ENCODE assay signal across 8 cellular contexts in the genomic region with DNA sequence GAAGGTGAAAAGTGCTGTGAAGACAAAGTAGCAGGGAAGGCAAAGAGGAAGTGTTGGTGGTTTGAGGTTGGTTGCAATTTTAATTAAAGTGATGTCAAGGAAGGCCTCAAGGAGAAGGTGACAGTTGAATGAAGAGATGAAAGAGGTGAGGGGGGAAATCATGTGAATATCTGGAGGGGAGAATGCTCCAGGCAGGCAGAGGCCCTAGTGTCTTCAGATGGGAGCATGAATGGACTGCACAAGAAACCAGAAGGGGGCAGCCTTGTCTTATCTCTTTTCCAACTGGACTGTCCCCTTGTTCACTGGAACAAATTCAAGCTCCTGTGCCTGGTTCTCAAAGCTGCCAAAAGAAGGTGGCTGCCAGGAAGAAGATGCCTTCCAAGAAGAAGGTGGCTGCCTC.
DNase-seq lines count a peak whose midpoint lies in the region; ATAC-seq and TF ChIP-seq lines count a peak whose summit lies in the region.
"Had no signal": no experiment of that assay in that cellular context is flagged by ENCODE, and none has a peak within 500 bp of the region (broad histone marks: within the 10 kb centered on the region; RNA-seq: fewer than 3 reads in every experiment).

No MANE protein-coding gene starts in this region.

- H4K20me1 ChIP-seq in OCI-LY7 (ENCODE audit: insufficient read depth, low read length): no peaks in the 10 kb centered on the region

- H3K9me2 ChIP-seq in OCI-LY7 (ENCODE audit: insufficient read depth, low read length): no peaks in the 10 kb centered on the region

- DNase-seq in ELF-1 (ENCODE audit: low read depth, low spot score) (peak; percentile 60), immature natural killer cell (peak in 2 of 3 donors; percentile 6), OCI-LY7 (ENCODE audit: low spot score) (no peak)
- DNase-seq in activated CD8-positive, alpha-beta T cell treated with anti-CD3 and anti-CD28 coated beads for 36 hours: peak; percentile 38

- H3K9me3 Mint-ChIP-seq in activated CD8-positive, alpha-beta T cell treated with anti-CD3 and anti-CD28 coated beads for 36 hours: no peaks in the 10 kb centered on the region
- H3K9me3 Mint-ChIP-seq in immature natural killer cell: no peaks in the 10 kb centered on the region

- H3K36me3 Mint-ChIP-seq in activated CD8-positive, alpha-beta T cell treated with anti-CD3 and anti-CD28 coated beads for 36 hours (ENCODE audit: low read depth): no peaks in the 10 kb centered on the region
- H3K36me3 Mint-ChIP-seq in immature natural killer cell: no peaks in the 10 kb centered on the region

- H3K36me3 ChIP-seq in KOPT-K1 (ENCODE audit: insufficient read depth, low read length): no peaks in the 10 kb centered on the region
- H3K36me3 ChIP-seq in OCI-LY7 (ENCODE audit: insufficient read depth, low read length): no peaks in the 10 kb centered on the region
- H3K36me3 ChIP-seq: tibial nerve had no signal

- H3K4me2 ChIP-seq in OCI-LY7 (ENCODE audit: low read length): no peak overlapping the region

- H3K27ac Mint-ChIP-seq in activated CD8-positive, alpha-beta T cell treated with anti-CD3 and anti-CD28 coated beads for 36 hours: no peak overlapping the region
- peak overlapping the region in 1 of 6 donors; percentile 35 for H3K27ac Mint-ChIP-seq in immature natural killer cell

- POLR2A ChIA-PET in activated CD8-positive, alpha-beta T cell treated with anti-CD3 and anti-CD28 coated beads for 36 hours (lab: Charles Lee): interaction anchor here (0.6 kb wide), 1 partner anchor 241 kb away, joined by 3 read pairs; no protein-coding TSS in a partner anchor
- POLR2A ChIA-PET in OCI-LY7 (lab: Charles Lee): no interaction called here

- ATAC-seq in activated CD8-positive, alpha-beta T cell treated with anti-CD3 and anti-CD28 coated beads for 36 hours: peak; percentile 47
- ATAC-seq in GM18867 (IDR thresholded peaks at IDR 0.05; ENCODE audit: unreplicated experiment) (no peak), HG03565 (IDR thresholded peaks at IDR 0.05; ENCODE audit: unreplicated experiment) (no peak)

- peak overlapping the region; percentile 68 for H3K27ac ChIP-seq in KOPT-K1 (ENCODE audit: low read depth, low read length, poor library complexity, severe bottlenecking)
- H3K27ac ChIP-seq in OCI-LY7 (ENCODE audit: low read depth, low read length, poor library complexity, severe bottlenecking): no peak overlapping the region
- H3K27ac ChIP-seq: tibial nerve had no signal

- no peak overlapping the region for H3K4me3 Mint-ChIP-seq in activated CD8-positive, alpha-beta T cell treated with anti-CD3 and anti-CD28 coated beads for 36 hours
- H3K4me3 Mint-ChIP-seq in immature natural killer cell: no peak overlapping the region

- H3K4me1 Mint-ChIP-seq in activated CD8-positive, alpha-beta T cell treated with anti-CD3 and anti-CD28 coated beads for 36 hours (ENCODE audit: low read depth): peaks cover 13% of the 10 kb centered on the region
- H3K4me1 Mint-ChIP-seq in immature natural killer cell: peaks cover 10 to 13% of the 10 kb centered on the region in 2 donors

- H3K27me3 Mint-ChIP-seq in activated CD8-positive, alpha-beta T cell treated with anti-CD3 and anti-CD28 coated beads for 36 hours: no peaks in the 10 kb centered on the region
- peaks cover 0 to 6% (median 2%) of the 10 kb centered on the region in 3 donors for H3K27me3 Mint-ChIP-seq in immature natural killer cell (ENCODE audit: low read depth in 3 of 3)

- TF ChIP-seq CTCF in activated CD8-positive, alpha-beta T cell treated with anti-CD3 and anti-CD28 coated beads for 36 hours (IDR thresholded peaks at IDR 0.05): no peak
- TF ChIP-seq CTCF in OCI-LY7 (conservative IDR thresholded peaks at IDR 0.05; ENCODE audit: low read length): no peak

- CTCF ChIA-PET in activated CD8-positive, alpha-beta T cell treated with anti-CD3 and anti-CD28 coated beads for 36 hours (lab: Charles Lee): interaction anchor here (1.2 kb wide), 1 partner anchor 22 kb away, joined by 4 read pairs; no protein-coding TSS in a partner anchor
- CTCF ChIA-PET in OCI-LY7 (lab: Charles Lee; ENCODE audit: unreplicated experiment): no interaction called here

- H3K4me3 ChIP-seq in OCI-LY7 (ENCODE audit: low read depth, low read length, poor library complexity, severe bottlenecking): no peak overlapping the region
- H3K4me3 ChIP-seq: tibial nerve had no signal

- no peak overlapping the region for H2AFZ ChIP-seq in OCI-LY7 (ENCODE audit: low read length)

- H3K9me3 ChIP-seq in KOPT-K1 (ENCODE audit: insufficient read depth, low read length, poor library complexity, severe bottlenecking) (no peaks in the 10 kb centered on the region), OCI-LY7 (ENCODE audit: low read length) (no peaks in the 10 kb centered on the region)
- H3K9me3 ChIP-seq: tibial nerve had no signal

- H3K79me2 ChIP-seq in OCI-LY7 (ENCODE audit: insufficient read depth, low read depth, low read length): no peaks in the 10 kb centered on the region

- BruUV-seq in OCI-LY7 (replicated peaks; lab: Mats Ljungman, UMichigan): no TSS peak

- intact Hi-C loops in activated CD8-positive, alpha-beta T cell treated with anti-CD3 and anti-CD28 coated beads for 36 hours (cut with micrococcal nuclease): no loop called here
- intact Hi-C loops in OCI-LY7 (cut with micrococcal nuclease; ENCODE audit: unreplicated experiment): no loop called here

- H3K4me1 ChIP-seq in OCI-LY7 (ENCODE audit: insufficient read depth, low read length, poor library complexity, severe bottlenecking): no peaks in the 10 kb centered on the region
- H3K4me1 ChIP-seq: tibial nerve had no signal
